In genomic region chrX:12866451-12867377, GRCh38 we compare ENCODE assay signal across 14 cellular contexts. TPM values are rescaled to one million over a fixed set of nuclear protein-coding genes. Genes with fewer than 3 reads are reported as not detected.
A peak's percentile ranks its signal among the peaks of the same experiment; 100 is the strongest.
DNase-seq lines count a peak whose midpoint lies in the region; ATAC-seq and TF ChIP-seq lines count a peak whose summit lies in the region.
"Had no signal": no experiment of that assay in that cellular context is flagged by ENCODE, and none has a peak within 500 bp of the region (broad histone marks: within the 10 kb centered on the region; RNA-seq: fewer than 3 reads in every experiment).

TLR7 (plus strand) TSS chrX:12867072; CDS start chrX:12867579, 507 bp downstream.

- no peaks in the 10 kb centered on the region for H3K9me3 ChIP-seq in SK-N-SH
- H3K9me3 ChIP-seq: MG63, Peyer's patch had no signal

- DNase-seq in GM06990 (ENCODE audit: extremely low read depth, insufficient read length) = no peak
- peak; percentile 18 for DNase-seq in globus pallidus (ENCODE audit: low spot score)
- no peak for DNase-seq in SK-N-SH
- DNase-seq in NCI-H748 treated with DMSO at 0.1 percent for 48 hours (lab: John Stamatoyannopoulos, UW) = no peak
- no peak for DNase-seq in stimulated activated CD4-positive, alpha-beta T cell treated with anti-CD3 and anti-CD28 coated beads, Interleukin-4, amount 100 ng/mL, for 1 hour
- DNase-seq: amniotic stem cell; EL; MG63; stimulated activated CD4-positive, alpha-beta T cell treated with anti-CD3 and anti-CD28 coated beads, Interleukin-1b, Interleukin-23, amount 100 ng/mL, for 48 hours had no signal

- H3K4me2 ChIP-seq in KMS-11 (peak within 1 kb of the TSS; percentile 94), SK-N-SH (no peak within 1 kb of the TSS)

- peak; percentile 43 for ATAC-seq in GM19324 (IDR thresholded peaks at IDR 0.05; ENCODE audit: low FRiP score, unreplicated experiment)
- no peak for ATAC-seq in HG03442 (IDR thresholded peaks at IDR 0.05; ENCODE audit: unreplicated experiment)

- H2AFZ ChIP-seq in KMS-11 (ENCODE audit: low read depth) = 0 out of 2 replicates have a peak within 1 kb of the TSS, but pooled peaks have one; percentile 38
- H2AFZ ChIP-seq in SK-N-SH (ENCODE audit: low read depth) = no peak within 1 kb of the TSS

- POLR2A ChIA-PET in SK-N-SH (lab: Yijun Ruan, JAX) = no interaction called here

- H3K4me1 ChIP-seq in KMS-11 (ENCODE audit: low read depth, poor library complexity, severe bottlenecking) (peaks cover 73% of the 10 kb centered on the region), SK-N-SH (ENCODE audit: control insufficient read depth in 1 of 2, insufficient read depth in 2 of 2, low read depth in 1 of 2, low read length in 1 of 2) (peaks cover 0 to 3% of the 10 kb centered on the region in 2 experiments; a peak in 1 of 4 replicates)
- H3K4me1 ChIP-seq: Peyer's patch had no signal

- no peaks in the 10 kb centered on the region for H3F3A ChIP-seq in SK-N-SH (replicated peaks; ENCODE audit: insufficient read depth)

- H3K9ac ChIP-seq in KMS-11 = peak within 1 kb of the TSS; percentile 25; the same call in 1 of the 2 replicates
- no peak within 1 kb of the TSS for H3K9ac ChIP-seq in SK-N-SH

- H3K27ac ChIP-seq in KMS-11 (peak within 1 kb of the TSS; percentile 86), SK-N-SH (ENCODE audit: low read depth in 2 of 2, low read length in 1 of 2) (no peak within 1 kb of the TSS)
- H3K27ac ChIP-seq: esophagus muscularis mucosa had no signal

- no peaks in the 10 kb centered on the region for H3K9me2 ChIP-seq in SK-N-SH

- H3K4me3 ChIP-seq in GM06990 (replicated peaks; ENCODE audit: low read depth, low read length) (peak within 1 kb of the TSS; percentile 62), KMS-11 (IDR thresholded peaks at IDR 0.05; ENCODE audit: insufficient read depth, low read depth, low read length) (no peak within 1 kb of the TSS), SK-N-SH (ENCODE audit: low read depth in 2 of 2, low read length in 1 of 2) (no peak within 1 kb of the TSS)
- H3K4me3 ChIP-seq: esophagus muscularis mucosa, MG63 had no signal

- CTCF ChIA-PET in SK-N-SH (lab: Yijun Ruan, JAX) = no interaction called here

- 9% methylated on average over 7 of the region's 7 CpGs for WGBS in SK-N-SH (ENCODE audit: low lambda C conversion rate)

- H3K27me3 ChIP-seq in GM06990 (replicated peaks; ENCODE audit: control insufficient read depth, insufficient read depth, low read length) (no peaks in the 10 kb centered on the region), KMS-11 (ENCODE audit: insufficient read depth, low read depth) (no peaks in the 10 kb centered on the region), SK-N-SH (ENCODE audit: insufficient read depth) (no peaks in the 10 kb centered on the region)
- H3K27me3 ChIP-seq: esophagus muscularis mucosa, MG63, Peyer's patch had no signal

- TF ChIP-seq CTCF in GM06990 (IDR thresholded peaks at IDR 0.05; ENCODE audit: insufficient read depth, low read length, poor library complexity, severe bottlenecking) = no peak
- TF ChIP-seq CTCF in KMS-11 (conservative IDR thresholded peaks at IDR 0.05; ENCODE audit: low read depth, low read length) = no peak
- TF ChIP-seq CTCF in SK-N-SH (IDR thresholded peaks at IDR 0.05) = no peak

- H3K36me3 ChIP-seq in GM06990 (ENCODE audit: control insufficient read depth, insufficient read depth, low read length) (no peaks in the 10 kb centered on the region), KMS-11 (ENCODE audit: insufficient read depth) (no peaks in the 10 kb centered on the region), SK-N-SH (replicated peaks in 1 of 2; ENCODE audit: control insufficient read depth in 1 of 2, insufficient read depth in 2 of 2, low read length in 1 of 2) (no peaks in the 10 kb centered on the region)
- H3K36me3 ChIP-seq: esophagus muscularis mucosa, MG63, Peyer's patch had no signal

- H4K20me1 ChIP-seq in KMS-11 (ENCODE audit: insufficient read depth) (no peaks in the 10 kb centered on the region), SK-N-SH (ENCODE audit: insufficient read depth) (no peaks in the 10 kb centered on the region)

- TF ChIP-seq RAD21 in SK-N-SH (IDR thresholded peaks at IDR 0.05; ENCODE audit: low read length) = no peak

- TF ChIP-seq EP300 in SK-N-SH (IDR thresholded peaks at IDR 0.05; ENCODE audit: borderline replicate concordance in 1 of 2, low read depth in 1 of 2, low read length in 1 of 2) = no peak

- H3K79me2 ChIP-seq in KMS-11 (ENCODE audit: insufficient read depth, low read depth) = no peaks in the 10 kb centered on the region
- H3K79me2 ChIP-seq in SK-N-SH (ENCODE audit: insufficient read depth) = no peaks in the 10 kb centered on the region

TF ChIP-seq in SK-N-SH, 30 proteins besides CTCF, POLR2A, EP300 and RAD21:
- TF ChIP-seq RFX5 (IDR thresholded peaks at IDR 0.05; ENCODE audit: low read length) (no peak), NRF1 (IDR thresholded peaks at IDR 0.05; ENCODE audit: low read depth, low read length) (no peak), NFIC (IDR thresholded peaks at IDR 0.05; ENCODE audit: borderline replicate concordance) (no peak), TCF12 (IDR thresholded peaks at IDR 0.05) (no peak), MXI1 (IDR thresholded peaks at IDR 0.05; ENCODE audit: low read depth, low read length) (no peak), YY1 (IDR thresholded peaks at IDR 0.05; ENCODE audit: low read depth) (no peak), TAF1 (IDR thresholded peaks at IDR 0.05; ENCODE audit: borderline replicate concordance, low read depth, low read length) (no peak), REST (IDR thresholded peaks at IDR 0.05; ENCODE audit: low read depth, low read length) (no peak), FOSL2 (IDR thresholded peaks at IDR 0.05; ENCODE audit: borderline replicate concordance, low read depth) (no peak), USF2 (IDR thresholded peaks at IDR 0.05; ENCODE audit: borderline replicate concordance, low read depth, low read length) (no peak), RXRA (IDR thresholded peaks at IDR 0.05; ENCODE audit: borderline replicate concordance, low read depth) (no peak), FOXM1 (IDR thresholded peaks at IDR 0.05; ENCODE audit: low read depth) (no peak), CHD2 (IDR thresholded peaks at IDR 0.05; ENCODE audit: low read length, partially characterized antibody) (no peak), EZH2phosphoT487 (IDR thresholded peaks at IDR 0.05; ENCODE audit: borderline replicate concordance, low read depth) (no peak), IRF3 (IDR thresholded peaks at IDR 0.05; ENCODE audit: low read depth, low read length) (no peak), FOXJ3 (CRISPR knock-in tag; IDR thresholded peaks at IDR 0.05) (no peak), POLR2AphosphoS5 (IDR thresholded peaks at IDR 0.05; ENCODE audit: low read depth, low read length) (no peak), SIN3A (IDR thresholded peaks at IDR 0.05; ENCODE audit: borderline replicate concordance, low read depth, low read length) (no peak)

RNA-seq across cellular contexts. Expression of gene TLR7, which starts in this region (rescaled TPM):
- not detected in 2 replicates for polyA plus RNA-seq in SK-N-SH (2012; rRNA removed)
- polyA plus RNA-seq in SK-N-SH (2012; cell fraction: cytosol; rRNA removed) = not detected in 2 replicates
- not detected in 2 replicates for polyA plus RNA-seq in SK-N-SH (2012; cell fraction: nucleus; rRNA removed)
